In genomic region chr21:33078907-33079582, GRCh38 we compare ENCODE assay signal across 9 cellular contexts. TPM values are rescaled to one million over a fixed set of nuclear protein-coding genes. Genes with fewer than 3 reads are reported as not detected.
DNase-seq lines count a peak whose midpoint lies in the region; ATAC-seq and TF ChIP-seq lines count a peak whose summit lies in the region.
"Had no signal": no experiment of that assay in that cellular context is flagged by ENCODE, and none has a peak within 500 bp of the region (broad histone marks: within the 10 kb centered on the region; RNA-seq: fewer than 3 reads in every experiment).

No MANE protein-coding gene starts in this region.

- peak; percentile 34 for TF ChIP-seq POLR2A in GM19193 (IDR thresholded peaks at IDR 0.05; ENCODE audit: extremely low read depth, insufficient read depth, insufficient read length)

- ATAC-seq in HG03097 (IDR thresholded peaks at IDR 0.05; ENCODE audit: low FRiP score, unreplicated experiment) = peak; percentile 94
- peak; percentile 81 for ATAC-seq in esophagus mucosa

- peak overlapping the region; percentile 10; the same call in 1 of the 2 replicates for H3K4me3 ChIP-seq in SJCRH30

- no peaks in the 10 kb centered on the region for H3K9me3 ChIP-seq in SJCRH30 (replicated peaks)

- peaks cover 49% of the 10 kb centered on the region for H3K4me1 ChIP-seq in SJCRH30

- no peaks in the 10 kb centered on the region for H3K36me3 ChIP-seq in SJCRH30

- H3K27ac ChIP-seq in SJCRH30 = peak overlapping the region; percentile 75

- DNase-seq in Caki2 (ENCODE audit: low read depth) = peak; percentile 88
- peak; percentile 91 to 95 for DNase-seq in SJCRH30
- peak; percentile 20 for DNase-seq in stimulated activated CD8-positive, alpha-beta memory T cell treated with anti-CD3 and anti-CD28 coated beads, Interleukin-12 subunit alpha, Interleukin-12 subunit beta, amount 100 ng/mL, for 1 hour (ENCODE audit: low read depth)
- DNase-seq in NCI-H1417 (lab: John Stamatoyannopoulos, UW) = no peak
- DNase-seq in NCI-H2171 (lab: John Stamatoyannopoulos, UW) = no peak
- DNase-seq: naive B cell had no signal

- in situ Hi-C loops in Caki2 (cut with HindIII; ENCODE audit: low pct_unique_long_range_greater_than_20kb, low sequenced_read_pairs) = no loop called here

- no peaks in the 10 kb centered on the region for H3K27me3 ChIP-seq in SJCRH30

RNA-seq across cellular contexts. Expression of gene OLIG1, which starts 9.1 kb away (rescaled TPM):
- total RNA-seq in Caki2 (2014; rRNA removed; shearing (Covaris generic); ENCODE audit: low replicate concordance) = 1.7 TPM in 1 of 2 replicates, not detected in the other
- total RNA-seq in SJCRH30 (2014; rRNA removed; shearing (Covaris generic)) = 2.9 and 3.3 TPM in 2 replicates
- total RNA-seq in esophagus mucosa = not detected

RNA-seq across cellular contexts. Expression of gene OLIG2, which starts 53.3 kb away (rescaled TPM):
- not detected in 2 replicates for total RNA-seq in Caki2 (2014; rRNA removed; shearing (Covaris generic); ENCODE audit: low replicate concordance)
- total RNA-seq in SJCRH30 (2014; rRNA removed; shearing (Covaris generic)) = 15.9 and 17.2 TPM in 2 replicates
- total RNA-seq in esophagus mucosa = not detected

Comparison
In these comparisons a context has a peak if more than half of its experiments do, and no peak if none do; other contexts are left out.
1. DNase-seq: peak in Caki2 (single experiment), SJCRH30 (2 of 2) and stimulated activated CD8-positive, alpha-beta memory T cell treated with anti-CD3 and anti-CD28 coated beads, Interleukin-12 subunit alpha, Interleukin-12 subunit beta, amount 100 ng/mL, for 1 hour (single experiment); none in NCI-H1417 (0 of 3) and NCI-H2171 (single experiment).
2. RNA of gene OLIG2, which starts 53.3 kb away (total RNA-seq): 15.9 to 17.2 TPM in SJCRH30; not detected in Caki2 and not detected in esophagus mucosa (single experiment); every median in the first group is over 10 times any median in the second.